ENCODE assay signal across 8 cellular contexts in the genomic region with DNA sequence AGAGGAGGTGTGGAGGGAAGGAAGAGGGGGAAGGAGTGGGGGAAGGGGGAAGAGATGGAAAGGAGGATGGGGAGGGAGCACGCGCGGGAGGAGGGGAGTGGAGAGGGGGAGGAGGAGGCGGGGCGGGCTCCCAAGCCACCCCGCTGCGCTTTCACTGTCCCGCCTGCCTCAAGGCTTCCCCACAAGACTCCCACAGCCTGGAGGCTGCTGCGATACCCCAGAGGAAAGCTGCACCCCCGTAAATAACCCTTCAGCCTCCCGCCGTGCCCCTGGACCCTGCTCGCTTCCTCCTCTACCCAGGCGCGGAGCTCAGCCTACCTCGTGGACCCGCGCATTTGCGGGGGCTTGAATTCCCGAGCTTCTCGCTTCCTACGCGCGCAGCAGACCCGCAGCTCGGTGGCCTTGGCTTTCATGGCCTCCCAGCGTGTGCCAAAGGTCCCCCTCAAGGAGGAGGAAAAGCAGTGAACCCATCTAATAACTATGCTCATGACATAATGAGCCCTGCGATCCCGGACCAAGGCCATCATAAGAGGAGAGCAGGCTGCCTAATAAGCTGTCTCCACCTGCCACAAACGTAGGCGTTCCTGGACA. TPM values are rescaled to one million over a fixed set of nuclear protein-coding genes. Genes with fewer than 3 reads are reported as not detected.
DNase-seq lines count a peak whose midpoint lies in the region; ATAC-seq and TF ChIP-seq lines count a peak whose summit lies in the region.

TSS of gene C10orf67 (minus strand) at position 547 of the 591 bp plus-strand sequence. CDS start at position 524, 23 bp downstream.

- H3K27me3 ChIP-seq in CD4-positive, alpha-beta T cell (ENCODE audit: control insufficient read depth, insufficient read depth, low read length), result no peaks in the 10 kb centered on the region
- H3K27me3 ChIP-seq in esophagus muscularis mucosa, result peaks cover 0 to 29% (median 0%) of the 10 kb centered on the region in 4 donors
- peaks cover 0 to 5% of the 10 kb centered on the region in 2 donors for H3K27me3 ChIP-seq in tibial nerve

- peaks cover 7% of the 10 kb centered on the region for H3K27me3 Mint-ChIP-seq in CD4-positive, alpha-beta T cell
- no peaks in the 10 kb centered on the region for H3K27me3 Mint-ChIP-seq in activated CD4-positive, alpha-beta T cell treated with anti-CD3 and anti-CD28 coated beads, Interleukin-2, amount 10 ng/mL, durations not matched to agents 7 days and 5 days

- H3K36me3 Mint-ChIP-seq in CD4-positive, alpha-beta T cell (ENCODE audit: low read depth), result no peaks in the 10 kb centered on the region
- peaks cover 2% of the 10 kb centered on the region for H3K36me3 Mint-ChIP-seq in activated CD4-positive, alpha-beta T cell treated with anti-CD3 and anti-CD28 coated beads, Interleukin-2, amount 10 ng/mL, durations not matched to agents 7 days and 5 days (ENCODE audit: low read depth)

- peaks cover 38% of the 10 kb centered on the region for H3K4me1 Mint-ChIP-seq in CD4-positive, alpha-beta T cell (ENCODE audit: low read depth)
- peaks cover 41% of the 10 kb centered on the region for H3K4me1 Mint-ChIP-seq in activated CD4-positive, alpha-beta T cell treated with anti-CD3 and anti-CD28 coated beads, Interleukin-2, amount 10 ng/mL, durations not matched to agents 7 days and 5 days

- H3K4me3 ChIP-seq in esophagus muscularis mucosa (peak within 1 kb of the TSS; percentile 48 to 68 (median 58)), mucosa of descending colon (no peak within 1 kb of the TSS), tibial nerve (peak within 1 kb of the TSS; percentile 42 to 58 (median 54))

- peak; percentile 53 for ATAC-seq in CD4-positive, alpha-beta T cell (ENCODE audit: poor library complexity)
- ATAC-seq in mucosa of descending colon (peak; percentile 63), GM19035 (IDR thresholded peaks at IDR 0.05; ENCODE audit: unreplicated experiment) (no peak)

- TF ChIP-seq EP300 in esophagus muscularis mucosa (IDR thresholded peaks at IDR 0.05) (no peak), tibial nerve (IDR thresholded peaks at IDR 0.05) (peak in 1 of 2 donors; percentile 70)

- H3K36me3 ChIP-seq in esophagus muscularis mucosa, result no peaks in the 10 kb centered on the region
- H3K36me3 ChIP-seq in mucosa of descending colon (ENCODE audit: low read depth), result no peaks in the 10 kb centered on the region
- H3K36me3 ChIP-seq in tibial nerve, result no peaks in the 10 kb centered on the region

- intact Hi-C loops in CD4-positive, alpha-beta T cell (cut with DNase I, micrococcal nuclease), result loop anchor here (2.0 to 5.0 kb wide), 2 partner anchors 24 to 93 kb away; partner anchors contain the start of gene OTUD1 (in 1 of the 2)
- intact Hi-C loops in esophagus muscularis mucosa (cut with DNase I), result no loop called here
- intact Hi-C loops in mucosa of descending colon (cut with DNase I, micrococcal nuclease), result no loop called here

- no peaks in the 10 kb centered on the region for H3K9me3 ChIP-seq in CD4-positive, alpha-beta T cell (ENCODE audit: control insufficient read depth, low read length)
- H3K9me3 ChIP-seq in esophagus muscularis mucosa (no peaks in the 10 kb centered on the region), mucosa of descending colon (no peaks in the 10 kb centered on the region), tibial nerve (no peaks in the 10 kb centered on the region)

- H3K27ac ChIP-seq in CD4-positive, alpha-beta T cell (ENCODE audit: low read depth, low read length), result no peak within 1 kb of the TSS
- H3K27ac ChIP-seq in esophagus muscularis mucosa (replicated peaks in 1 of 4), result peak within 1 kb of the TSS; percentile 27 to 52 (median 38)
- peak within 1 kb of the TSS; percentile 66 to 94 (median 84) for H3K27ac ChIP-seq in tibial nerve

- peak within 1 kb of the TSS; percentile 92 for H3K4me3 Mint-ChIP-seq in CD4-positive, alpha-beta T cell
- peak within 1 kb of the TSS; percentile 82 for H3K4me3 Mint-ChIP-seq in activated CD4-positive, alpha-beta T cell treated with anti-CD3 and anti-CD28 coated beads, Interleukin-2, amount 10 ng/mL, durations not matched to agents 7 days and 5 days

- 3% methylated on average over 14 of the region's 31 CpGs for WGBS in esophagus muscularis mucosa
- 1 to 2% methylated on average over 29 to 30 of the region's 31 CpGs for WGBS in tibial nerve, 2 donors

- H3K27ac Mint-ChIP-seq in CD4-positive, alpha-beta T cell, result peak within 1 kb of the TSS; percentile 65
- peak within 1 kb of the TSS; percentile 82 for H3K27ac Mint-ChIP-seq in activated CD4-positive, alpha-beta T cell treated with anti-CD3 and anti-CD28 coated beads, Interleukin-2, amount 10 ng/mL, durations not matched to agents 7 days and 5 days

- TF ChIP-seq CTCF in CD4-positive, alpha-beta T cell (IDR thresholded peaks at IDR 0.05), result no peak
- TF ChIP-seq CTCF in esophagus muscularis mucosa (IDR thresholded peaks at IDR 0.05) (no peak), mucosa of descending colon (IDR thresholded peaks at IDR 0.05) (no peak), tibial nerve (IDR thresholded peaks at IDR 0.05) (no peak)

- no peaks in the 10 kb centered on the region for H3K9me3 Mint-ChIP-seq in CD4-positive, alpha-beta T cell
- H3K9me3 Mint-ChIP-seq in activated CD4-positive, alpha-beta T cell treated with anti-CD3 and anti-CD28 coated beads, Interleukin-2, amount 10 ng/mL, durations not matched to agents 7 days and 5 days, result no peaks in the 10 kb centered on the region

- CTCF ChIA-PET in CD4-positive, alpha-beta T cell (lab: Charles Lee), result no interaction called here
- CTCF ChIA-PET in HEK293T (lab: Yijun Ruan, JAX), result interaction anchor here (1.6 kb wide), 1 partner anchor 14 kb away, joined by 6 read pairs; no protein-coding TSS in a partner anchor
- CTCF ChIA-PET in activated CD4-positive, alpha-beta T cell treated with anti-CD3 and anti-CD28 coated beads, Interleukin-2, amount 10 ng/mL, durations not matched to agents 7 days and 5 days (lab: Charles Lee), result interaction anchor here (0.9 to 1.3 kb wide), 2 partner anchors 14 to 17 kb away, joined by 3 to 5 read pairs; no protein-coding TSS in a partner anchor

- POLR2A ChIA-PET in CD4-positive, alpha-beta T cell (lab: Charles Lee), result interaction anchor here (0.6 to 2.1 kb wide), 3 partner anchors 20 to 859 kb away, joined by 3 to 13 read pairs (median 3); partner anchors contain the start of gene OTUD1
- POLR2A ChIA-PET in HEK293T (lab: Yijun Ruan, JAX), result interaction anchor here (1.1 to 1.5 kb wide), 3 partner anchors 11 to 31 kb away, joined by 3 to 4 read pairs (median 3); no protein-coding TSS in a partner anchor
- POLR2A ChIA-PET in activated CD4-positive, alpha-beta T cell treated with anti-CD3 and anti-CD28 coated beads, Interleukin-2, amount 10 ng/mL, durations not matched to agents 7 days and 5 days (lab: Charles Lee), result no interaction called here

- TF ChIP-seq POLR2A in esophagus muscularis mucosa (IDR thresholded peaks at IDR 0.05; ENCODE audit: low read depth) (no peak), tibial nerve (IDR thresholded peaks at IDR 0.05) (peak in 1 of 2 donors; percentile 42)

- peak in 5 of 10 experiments; percentile 12 to 44 (median 20) for DNase-seq in CD4-positive, alpha-beta T cell
- peak; percentile 53 for DNase-seq in HEK293T (ENCODE audit: extremely low spot score)
- peak; percentile 32 for DNase-seq in activated CD4-positive, alpha-beta T cell treated with anti-CD3 and anti-CD28 coated beads, Interleukin-2, amount 10 ng/mL, durations not matched to agents 7 days and 5 days
- DNase-seq in esophagus muscularis mucosa (ENCODE audit: extremely low spot score), result peak; percentile 80
- DNase-seq in mucosa of descending colon, result peak; percentile 35 to 60 (median 37)
- DNase-seq in tibial nerve (ENCODE audit: low spot score in 2 of 2), result peak in 1 of 2 donors; percentile 16
- no peak for DNase-seq in effector CD4-positive, alpha-beta T cell

- peaks cover 16 to 45% (median 41%) of the 10 kb centered on the region in 4 donors for H3K4me1 ChIP-seq in esophagus muscularis mucosa
- H3K4me1 ChIP-seq in mucosa of descending colon (ENCODE audit: low read depth), result peaks cover 9% of the 10 kb centered on the region
- peaks cover 0 to 33% (median 0%) of the 10 kb centered on the region in 4 donors for H3K4me1 ChIP-seq in tibial nerve

TF ChIP-seq in HEK293T, 16 proteins besides CTCF, POLR2A, EP300 and RAD21:
- TF ChIP-seq TARDBP (IDR thresholded peaks at IDR 0.05) (no peak), FOXA1 (IDR thresholded peaks at IDR 0.05) (no peak), ELF4 (IDR thresholded peaks at IDR 0.05) (no peak), L3MBTL2 (conservative IDR thresholded peaks at IDR 0.05) (peak; percentile 54), SUZ12 (IDR thresholded peaks at IDR 0.05) (no peak), FOXM1 (IDR thresholded peaks at IDR 0.05; ENCODE audit: borderline replicate concordance) (no peak)
- TF ChIP-seq, protein P1, sequence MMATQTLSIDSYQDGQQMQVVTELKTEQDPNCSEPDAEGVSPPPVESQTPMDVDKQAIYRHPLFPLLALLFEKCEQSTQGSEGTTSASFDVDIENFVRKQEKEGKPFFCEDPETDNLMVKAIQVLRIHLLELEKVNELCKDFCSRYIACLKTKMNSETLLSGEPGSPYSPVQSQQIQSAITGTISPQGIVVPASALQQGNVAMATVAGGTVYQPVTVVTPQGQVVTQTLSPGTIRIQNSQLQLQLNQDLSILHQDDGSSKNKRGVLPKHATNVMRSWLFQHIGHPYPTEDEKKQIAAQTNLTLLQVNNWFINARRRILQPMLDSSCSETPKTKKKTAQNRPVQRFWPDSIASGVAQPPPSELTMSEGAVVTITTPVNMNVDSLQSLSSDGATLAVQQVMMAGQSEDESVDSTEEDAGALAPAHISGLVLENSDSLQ (IDR thresholded peaks at IDR 0.05), result no peak

RNA-seq across cellular contexts. Expression of gene C10orf67, which starts in this region (rescaled TPM):
- not detected for total RNA-seq in CD4-positive, alpha-beta T cell
- under 1 TPM in 1 of 2 experiments, not detected in 1; 0.15 TPM for total RNA-seq in activated CD4-positive, alpha-beta T cell treated with anti-CD3 and anti-CD28 coated beads, Interleukin-2, amount 10 ng/mL, durations not matched to agents 7 days and 5 days
- not detected for total RNA-seq in esophagus muscularis mucosa
- not detected for total RNA-seq in mucosa of descending colon
- total RNA-seq in tibial nerve, result 1 to 10 TPM in 1 of 4 donors, under 1 TPM in 3; 0.30 to 1.6 (median 0.64) TPM

Comparison
In these comparisons a context has a peak if more than half of its experiments do, and no peak if none do; other contexts are left out.
1. Peak in ATAC-seq in CD4-positive, alpha-beta T cell; RNA of the gene not detected or under 1 TPM.
2. Peak in DNase-seq in activated CD4-positive, alpha-beta T cell treated with anti-CD3 and anti-CD28 coated beads, Interleukin-2, amount 10 ng/mL, durations not matched to agents 7 days and 5 days; RNA of the gene not detected or under 1 TPM.
3. Peak in DNase-seq, H3K4me3 ChIP-seq and H3K27ac ChIP-seq in esophagus muscularis mucosa; RNA of the gene not detected or under 1 TPM.
4. Peak in DNase-seq and ATAC-seq in mucosa of descending colon; RNA of the gene not detected or under 1 TPM.
5. intact Hi-C loops: an anchor here in CD4-positive, alpha-beta T cell (2.0 to 5.0 kb wide); none called in esophagus muscularis mucosa and mucosa of descending colon.